6 cellular contexts compared by ENCODE assay signal in genomic region chrX:153875391-153876111, GRCh38. TPM values are rescaled to one million over a fixed set of nuclear protein-coding genes. Genes with fewer than 3 reads are reported as not detected.
DNase-seq lines count a peak whose midpoint lies in the region; ATAC-seq and TF ChIP-seq lines count a peak whose summit lies in the region.

No MANE protein-coding gene starts in this region.

- peak; percentile 38 for DNase-seq in Caki2 (ENCODE audit: low read depth)
- DNase-seq in RKO (ENCODE audit: low spot score): peak; percentile 45
- DNase-seq in cardiac fibroblast (ENCODE audit: low read depth in 2 of 2): peak; percentile 26 to 44
- DNase-seq in osteoblast (ENCODE audit: insufficient read length, low spot score, missing footprints): peak; percentile 95
- DNase-seq in NCI-H1694 (lab: John Stamatoyannopoulos, UW): no peak

- no peak overlapping the region for H3K4me2 ChIP-seq in osteoblast (ENCODE audit: insufficient read depth, low read length)

- no peak overlapping the region for H3K4me3 ChIP-seq in cardiac fibroblast (replicated peaks in 1 of 2; ENCODE audit: low read depth in 2 of 2, low read length in 2 of 2)
- H3K4me3 ChIP-seq in osteoblast (ENCODE audit: insufficient read depth, low read length): no peak overlapping the region

- no peaks in the 10 kb centered on the region for H3K79me2 ChIP-seq in osteoblast (ENCODE audit: insufficient read depth, low read length)

- in situ Hi-C loops in Caki2 (cut with HindIII; ENCODE audit: low pct_unique_long_range_greater_than_20kb, low sequenced_read_pairs): no loop called here

- H3K27me3 ChIP-seq in osteoblast (ENCODE audit: insufficient read depth, low read length): peaks cover 31% of the 10 kb centered on the region

- no peak for ATAC-seq in HG02852 (IDR thresholded peaks at IDR 0.05; ENCODE audit: unreplicated experiment)

- no peak overlapping the region for H2AFZ ChIP-seq in osteoblast (ENCODE audit: low read length)

- H3K27ac ChIP-seq in osteoblast (ENCODE audit: low read depth, low read length): no peak overlapping the region

- no peaks in the 10 kb centered on the region for H3K9me3 ChIP-seq in osteoblast (ENCODE audit: low read depth, low read length)

- H4K20me1 ChIP-seq in osteoblast (ENCODE audit: insufficient read depth, low read length): peaks cover 9% of the 10 kb centered on the region

- no peaks in the 10 kb centered on the region for H3K36me3 ChIP-seq in osteoblast (ENCODE audit: insufficient read depth, low read length)

- no peak for TF ChIP-seq CTCF in cardiac fibroblast (IDR thresholded peaks at IDR 0.05; ENCODE audit: low read depth, low read length)
- TF ChIP-seq CTCF in osteoblast (IDR thresholded peaks at IDR 0.05; ENCODE audit: extremely low read depth, low read depth, low read length): no peak

- no peaks in the 10 kb centered on the region for H3K4me1 ChIP-seq in osteoblast (ENCODE audit: insufficient read depth, low read length)

RNA-seq across cellular contexts. Expression of gene L1CAM, which starts 10.4 kb away (rescaled TPM):
- 37.1 and 49.7 TPM in 2 replicates for total RNA-seq in Caki2 (2014; rRNA removed; shearing (Covaris generic); ENCODE audit: low replicate concordance)
- total RNA-seq in osteoblast: under 0.01 TPM in 2 replicates

RNA-seq across cellular contexts. Expression of gene AVPR2, which starts 28.9 kb away (rescaled TPM):
- 0.09 TPM in 1 of 2 replicates, not detected in the other for total RNA-seq in Caki2 (2014; rRNA removed; shearing (Covaris generic); ENCODE audit: low replicate concordance)
- not detected in 2 replicates for total RNA-seq in osteoblast

RNA-seq across cellular contexts. Expression of gene PDZD4, which starts 45.2 kb away (rescaled TPM):
- 4.3 and 8.5 TPM in 2 replicates for total RNA-seq in Caki2 (2014; rRNA removed; shearing (Covaris generic); ENCODE audit: low replicate concordance)
- total RNA-seq in osteoblast: under 0.01 TPM in 2 replicates

RNA-seq across cellular contexts. Expression of gene ARHGAP4, which starts 50.5 kb away (rescaled TPM):
- 8.1 and 15.3 TPM in 2 replicates for total RNA-seq in Caki2 (2014; rRNA removed; shearing (Covaris generic); ENCODE audit: low replicate concordance)
- 0.88 and 1.4 TPM in 2 replicates for total RNA-seq in osteoblast

RNA-seq across cellular contexts. Expression of gene NAA10, which starts 59.3 kb away (rescaled TPM):
- 119 and 121 TPM in 2 replicates for total RNA-seq in Caki2 (2014; rRNA removed; shearing (Covaris generic); ENCODE audit: low replicate concordance)
- 43.4 and 46.3 TPM in 2 replicates for total RNA-seq in osteoblast

Comparison
In these comparisons a context has a peak if more than half of its experiments do, and no peak if none do; other contexts are left out.
1. RNA of gene L1CAM, which starts 10.4 kb away (total RNA-seq): 37.1 to 49.7 TPM in Caki2; under 0.01 TPM in osteoblast; every median in the first group is over 10 times any median in the second.